In the genomic region with DNA sequence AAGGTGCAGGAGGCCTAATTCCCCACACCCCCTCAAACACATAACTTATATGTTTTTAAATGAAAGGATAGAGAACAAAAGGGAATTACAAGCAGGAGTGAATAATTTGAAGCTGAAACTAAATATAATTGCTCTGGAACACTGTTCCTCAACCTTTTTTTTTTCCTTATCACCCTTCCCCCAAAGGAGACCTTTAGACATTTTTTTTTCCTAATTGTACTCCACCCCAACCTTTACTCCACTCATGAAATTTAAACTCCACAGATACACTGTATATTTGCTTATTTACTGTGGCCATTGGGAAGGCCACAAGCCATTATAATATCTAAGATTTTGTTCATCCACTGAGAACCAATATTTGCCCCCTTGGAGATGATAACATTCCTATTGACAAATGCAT, we compare ENCODE assay signal across 23 cellular contexts.
"Had no signal": no experiment of that assay in that cellular context is flagged by ENCODE, and none has a peak within 500 bp of the region (broad histone marks: within the 10 kb centered on the region; RNA-seq: fewer than 3 reads in every experiment).

No MANE protein-coding gene starts in this region.

- H3K4me3 ChIP-seq: adrenal gland, breast epithelium, dorsolateral prefrontal cortex, esophagus squamous epithelium, gastrocnemius medialis, prostate gland, spleen, thyroid gland had no signal

- H3K4me1 ChIP-seq: adrenal gland, breast epithelium, gastrocnemius medialis, prostate gland, thyroid gland had no signal

- H3K9me3 Mint-ChIP-seq: activated CD4-positive, alpha-beta T cell treated with anti-CD3 and anti-CD28 coated beads, Interleukin-2, amount 10 ng/mL, durations not matched to agents 7 days and 5 days; activated CD8-positive, alpha-beta T cell treated with anti-CD3 and anti-CD28 coated beads for 36 hours; activated T-helper 2 cell treated with anti-CD3 and anti-CD28 coated beads, Interferon-gamma antibody, Interleukin-2, Interleukin-4, amounts not matched to agents 10 μg/mL and 5 μg/mL and 100 μg/mL, durations not matched to agents 14 hours and 24 hours and 36 hours; central memory CD8-positive, alpha-beta T cell; stimulated activated naive CD8-positive, alpha-beta T cell treated with anti-CD3 and anti-CD28 coated beads, Interleukin-15, Interleukin-2, amounts not matched to agents 100 ng/mL and 50 ng/mL, for 24 hours had no signal

- ATAC-seq: activated CD8-positive, alpha-beta T cell treated with anti-CD3 and anti-CD28 coated beads for 36 hours; gastrocnemius medialis had no signal

- H3K4me1 Mint-ChIP-seq: central memory CD8-positive, alpha-beta T cell had no signal

- DNase-seq: activated CD4-positive, alpha-beta T cell treated with anti-CD3 and anti-CD28 coated beads, Interleukin-2, amount 10 ng/mL, durations not matched to agents 7 days and 5 days; activated CD4-positive, CD25-positive, alpha-beta regulatory T cell treated with anti-CD3 and anti-CD28 coated beads, Interleukin-2, amount 50 U/mL, for 72 hours; activated CD8-positive, alpha-beta T cell treated with anti-CD3 and anti-CD28 coated beads for 36 hours; activated naive CD4-positive, alpha-beta T cell; adrenal gland; dorsolateral prefrontal cortex; esophagus squamous epithelium; gastrocnemius medialis; hippocampal formation; mesendoderm; naive B cell; spleen; stimulated activated CD4-positive, alpha-beta T cell treated with anti-CD3 and anti-CD28 coated beads, Interleukin-4, amount 100 ng/mL, for 1 hour; substantia nigra; T-helper 1 cell; thyroid gland; WERI-Rb-1 had no signal

- H3K27me3 Mint-ChIP-seq: activated naive CD8-positive, alpha-beta T cell had no signal

- H3K27me3 ChIP-seq: adrenal gland, breast epithelium, dorsolateral prefrontal cortex, esophagus squamous epithelium, gastrocnemius medialis, spleen, thyroid gland had no signal

- H3K27ac ChIP-seq: adrenal gland, breast epithelium, dorsolateral prefrontal cortex, esophagus squamous epithelium, gastrocnemius medialis, prostate gland, thyroid gland, WERI-Rb-1 had no signal

- H3K27ac Mint-ChIP-seq: activated CD4-positive, alpha-beta T cell treated with anti-CD3 and anti-CD28 coated beads, Interleukin-2, amount 10 ng/mL, durations not matched to agents 7 days and 5 days; activated CD8-positive, alpha-beta T cell treated with anti-CD3 and anti-CD28 coated beads for 36 hours; activated naive CD8-positive, alpha-beta T cell; activated T-helper 2 cell treated with anti-CD3 and anti-CD28 coated beads, Interferon-gamma antibody, Interleukin-2, Interleukin-4, amounts not matched to agents 10 μg/mL and 5 μg/mL and 100 μg/mL, durations not matched to agents 14 hours and 24 hours and 36 hours; stimulated activated naive CD8-positive, alpha-beta T cell treated with anti-CD3 and anti-CD28 coated beads, Interleukin-15, Interleukin-2, amounts not matched to agents 100 ng/mL and 50 ng/mL, for 24 hours had no signal

- H3K36me3 Mint-ChIP-seq: activated naive CD8-positive, alpha-beta T cell; naive B cell had no signal

- H3K9me3 ChIP-seq: adrenal gland, breast epithelium, esophagus squamous epithelium, gastrocnemius medialis, prostate gland, spleen, thyroid gland had no signal

- H3K4me3 Mint-ChIP-seq: activated CD4-positive, alpha-beta T cell treated with anti-CD3 and anti-CD28 coated beads, Interleukin-2, amount 10 ng/mL, durations not matched to agents 7 days and 5 days; activated CD8-positive, alpha-beta T cell treated with anti-CD3 and anti-CD28 coated beads for 36 hours; activated naive CD8-positive, alpha-beta T cell; central memory CD8-positive, alpha-beta T cell; naive B cell; stimulated activated naive CD8-positive, alpha-beta T cell treated with anti-CD3 and anti-CD28 coated beads, Interleukin-15, Interleukin-2, amounts not matched to agents 100 ng/mL and 50 ng/mL, for 24 hours had no signal

- H3K36me3 ChIP-seq: adrenal gland, breast epithelium, esophagus squamous epithelium, gastrocnemius medialis, prostate gland, spleen, thyroid gland, WERI-Rb-1 had no signal
